ENCODE assay signal across 8 cellular contexts in the genomic region with DNA sequence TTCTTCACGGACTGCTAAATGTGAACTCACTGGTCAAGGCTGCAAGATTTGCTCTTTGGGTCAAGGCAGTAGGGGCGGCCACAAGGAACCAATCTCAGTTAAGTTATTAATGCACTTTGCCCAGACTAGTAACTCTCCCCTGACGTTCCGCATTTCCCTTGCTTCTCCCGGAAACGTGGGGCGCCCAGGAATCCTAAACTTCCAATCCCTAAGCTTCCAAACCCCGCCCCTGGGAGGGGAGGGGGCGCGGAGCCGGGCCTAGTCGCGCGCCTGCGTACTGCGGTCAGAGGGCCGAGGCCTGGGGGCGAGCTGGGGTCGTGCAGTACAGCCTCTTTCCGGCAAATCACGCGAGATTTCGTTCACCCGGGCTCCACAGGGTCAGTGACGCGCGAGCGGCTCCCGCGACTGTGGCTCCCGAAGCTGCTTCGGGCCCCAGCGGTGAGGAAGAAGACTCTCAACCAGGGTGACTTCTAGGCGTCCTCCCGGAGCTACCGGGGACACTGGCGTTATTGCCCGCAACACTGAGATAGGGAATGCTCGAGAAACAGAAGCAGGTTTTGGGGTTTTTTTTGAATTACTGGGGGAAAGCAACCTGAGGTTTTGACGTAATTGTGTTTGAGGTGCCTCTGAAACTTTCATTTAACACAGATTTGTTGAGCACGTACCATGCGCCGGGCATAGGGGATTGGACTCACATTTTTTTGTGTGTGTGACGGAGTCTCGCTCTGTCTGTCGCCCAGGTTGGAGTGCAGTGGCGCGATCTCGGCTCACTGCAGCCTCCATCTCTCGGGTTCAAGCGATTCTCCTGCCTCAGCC. TPM values are rescaled to one million over a fixed set of nuclear protein-coding genes. Genes with fewer than 3 reads are reported as not detected.
DNase-seq lines count a peak whose midpoint lies in the region; ATAC-seq, FAIRE-seq and TF ChIP-seq lines count a peak whose summit lies in the region.

A gene (plus strand): TSS at position 265 of the 816 bp plus-strand sequence. CDS start 7,032 bp downstream, outside the sequence.

- TF ChIP-seq CTCF in A673 (conservative IDR thresholded peaks at IDR 0.05; ENCODE audit: low read depth, low read length) (no peak), WI38 (IDR thresholded peaks at IDR 0.05; ENCODE audit: low read depth, low read length) (no peak), bronchial epithelial cell (IDR thresholded peaks at IDR 0.05; ENCODE audit: insufficient read depth, low read length, severe bottlenecking) (peak; percentile 21)

- DNase-seq in A673 (ENCODE audit: low spot score), result peak; percentile 98
- peak; percentile 97 for DNase-seq in NCI-H2227 (lab: John Stamatoyannopoulos, UW; ENCODE audit: unreplicated experiment)
- DNase-seq in bronchial epithelial cell (ENCODE audit: low read depth), result peak; percentile 91
- peak; percentile 100 for DNase-seq in iPS-NIHi11 (ENCODE audit: low spot score)
- DNase-seq in small intestine, result peak; percentile 98

- intact Hi-C loops in A673 (cut with micrococcal nuclease; ENCODE audit: unreplicated experiment), result no loop called here

- no peak for FAIRE-seq in bronchial epithelial cell (lab: Jason Lieb, UNC)
- no peak for FAIRE-seq in small intestine (lab: Jason Lieb, UNC)

- ATAC-seq in GM18868 (IDR thresholded peaks at IDR 0.05; ENCODE audit: unreplicated experiment) (peak; percentile 87), HG03139 (IDR thresholded peaks at IDR 0.05; ENCODE audit: unreplicated experiment) (peak; percentile 84)

- H3K4me3 ChIP-seq in A673 (ENCODE audit: low read depth, low read length, poor library complexity, severe bottlenecking) (peak within 1 kb of the TSS; percentile 69), WI38 (ENCODE audit: low read depth, low read length) (peak within 1 kb of the TSS; percentile 56), bronchial epithelial cell (ENCODE audit: low read depth, low read length) (peak within 1 kb of the TSS; percentile 68), small intestine (ENCODE audit: low read depth in 1 of 2, low read length in 2 of 2) (peak within 1 kb of the TSS; percentile 51 to 70)

- 0 to 1% (median 1%) methylated on average over 51 of the region's 51 CpGs for WGBS in small intestine, 3 donors

- no peaks in the 10 kb centered on the region for H3K9me3 ChIP-seq in A673 (ENCODE audit: low read depth, low read length, poor library complexity, severe bottlenecking)
- no peaks in the 10 kb centered on the region for H3K9me3 ChIP-seq in small intestine (ENCODE audit: control insufficient read depth, low read depth)

- H3K27ac ChIP-seq in A673 (ENCODE audit: low read depth, low read length, poor library complexity, severe bottlenecking), result peak within 1 kb of the TSS; percentile 91
- peak within 1 kb of the TSS; percentile 91 to 99 for H3K27ac ChIP-seq in small intestine (ENCODE audit: low read depth in 1 of 2, low read length in 1 of 2)

- CTCF ChIA-PET in A673 (lab: Charles Lee), result interaction anchor here (0.6 kb wide), 2 partner anchors 10 to 186 kb away, joined by 5 to 6 read pairs; no protein-coding TSS in a partner anchor

- TSS peak; percentile 89 for BruUV-seq in A673 (replicated peaks; lab: Mats Ljungman, UMichigan)

- POLR2A ChIA-PET in A673 (lab: Charles Lee; ENCODE audit: low non-redundant PET), result interaction anchor here (0.5 to 0.6 kb wide), 4 partner anchors 17 to 100 kb away, joined by 3 to 9 read pairs (median 4); no protein-coding TSS in a partner anchor

- H3K27me3 ChIP-seq in A673 (replicated peaks; ENCODE audit: insufficient read depth, low read depth, low read length, poor library complexity) (no peaks in the 10 kb centered on the region), bronchial epithelial cell (ENCODE audit: control insufficient read depth, insufficient read depth, low read length) (no peaks in the 10 kb centered on the region), small intestine (ENCODE audit: control insufficient read depth in 2 of 2, insufficient read depth in 2 of 2, low read length in 2 of 2) (no peaks in the 10 kb centered on the region)

- H3K4me1 ChIP-seq in A673 (ENCODE audit: insufficient read depth, low read length, poor library complexity, severe bottlenecking) (peaks cover 6% of the 10 kb centered on the region), small intestine (ENCODE audit: control insufficient read depth in 2 of 2, insufficient read depth in 1 of 2, low read depth in 1 of 2, low read length in 1 of 2) (peaks cover 0 to 3% of the 10 kb centered on the region in 2 donors)

- H3K36me3 ChIP-seq in A673 (ENCODE audit: insufficient read depth, low read length, poor library complexity, severe bottlenecking), result no peaks in the 10 kb centered on the region
- no peaks in the 10 kb centered on the region for H3K36me3 ChIP-seq in bronchial epithelial cell (ENCODE audit: control insufficient read depth, insufficient read depth, low read length)
- H3K36me3 ChIP-seq in small intestine (ENCODE audit: control insufficient read depth in 2 of 2, insufficient read depth in 2 of 2, low read length in 2 of 2), result no peaks in the 10 kb centered on the region

RNA-seq across cellular contexts. Expression of the gene that starts here (rescaled TPM):
- total RNA-seq in A673 (2021) (16.0 and 17.3 TPM in 2 replicates), bronchial epithelial cell (5.8 and 7.2 TPM in 2 replicates)
- 10 to 100 TPM in 2 of 3 donors, 1 to 10 TPM in 1; 8.2 to 15.7 (median 11.3) TPM for polyA plus RNA-seq in small intestine

Comparison
In these comparisons a context has a peak if more than half of its experiments do, and no peak if none do; other contexts are left out.
1. Peak in every context shown above with its lines: DNase-seq, ATAC-seq, H3K4me3 ChIP-seq and H3K27ac ChIP-seq.